Comparison of ENCODE assay signal across 8 cellular contexts in the genomic region with DNA sequence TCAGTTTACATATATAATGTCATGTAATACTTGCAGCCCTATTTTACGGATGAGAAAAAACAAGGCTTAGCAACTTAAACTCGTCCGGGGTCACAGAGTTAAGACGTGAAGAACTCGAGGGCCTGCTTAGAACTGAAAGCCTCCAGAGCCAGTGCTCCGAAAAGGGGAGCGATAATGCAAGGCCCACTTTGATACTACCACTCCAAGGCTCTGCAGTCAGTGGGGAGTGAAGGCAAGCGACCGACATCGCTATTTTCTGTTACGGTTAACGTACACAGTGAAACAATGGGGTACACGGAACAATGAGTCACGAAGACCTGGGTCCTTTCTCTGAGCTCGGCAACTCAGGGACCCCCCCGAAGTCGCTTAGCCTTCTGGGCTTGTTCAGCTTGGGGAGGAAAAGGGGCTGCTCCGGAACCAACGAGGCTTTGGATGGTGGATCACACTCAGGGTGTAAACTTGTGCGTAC. TPM values are rescaled to one million over a fixed set of nuclear protein-coding genes. Genes with fewer than 3 reads are reported as not detected.
DNase-seq lines count a peak whose midpoint lies in the region; ATAC-seq, FAIRE-seq and TF ChIP-seq lines count a peak whose summit lies in the region.

No MANE protein-coding gene starts in this region.

- TF ChIP-seq CTCF in astrocyte of the cerebellum (IDR thresholded peaks at IDR 0.05; ENCODE audit: low read depth, low read length, missing control alignments) (no peak), HepG2 (CRISPR knock-in tag; IDR thresholded peaks at IDR 0.05) (no peak), tibial artery (IDR thresholded peaks at IDR 0.05) (no peak)

- H4K20me1 ChIP-seq in HepG2 (ENCODE audit: insufficient read depth, low read length), result peaks cover 5% of the 10 kb centered on the region; the same call in 1 of the 2 replicates

- no peak for TF ChIP-seq POLR2A in HepG2 (IDR thresholded peaks at IDR 0.05; ENCODE audit: insufficient read depth in 1 of 2, low read depth in 2 of 2, low read length in 2 of 2)

- no peak for TF ChIP-seq RAD21 in HepG2 (CRISPR knock-in tag; IDR thresholded peaks at IDR 0.05)

- peak overlapping the region; percentile 87 for H3K4me2 ChIP-seq in HepG2 (ENCODE audit: low read depth, low read length)

- H3K27ac Mint-ChIP-seq in activated CD4-positive, alpha-beta T cell treated with anti-CD3 and anti-CD28 coated beads, Interleukin-2, amount 10 ng/mL, durations not matched to agents 7 days and 5 days, result peak overlapping the region; percentile 99

- H3K4me3 ChIP-seq in HUES6 (ENCODE audit: low read depth, low read length) (peak overlapping the region; percentile 93), astrocyte of the cerebellum (ENCODE audit: low read depth, low read length) (peak overlapping the region; percentile 89), HepG2 (replicated peaks in 1 of 3; ENCODE audit: insufficient read depth in 1 of 3, low read depth in 2 of 3, low read length in 3 of 3) (peak overlapping the region; percentile 69 to 88 (median 73)), tibial artery (peak overlapping the region; percentile 88 to 94)

- no TSS peak for BruUV-seq in HepG2 (replicated peaks; lab: Mats Ljungman, UMichigan)

- FAIRE-seq in HepG2 (lab: Jason Lieb, UNC), result no peak

- H3K9ac ChIP-seq in HUES6 (ENCODE audit: low read length) (peak overlapping the region; percentile 96), HepG2 (ENCODE audit: insufficient read depth, low read depth, low read length) (peak overlapping the region; percentile 87)

- peaks cover 4% of the 10 kb centered on the region for H3K27me3 Mint-ChIP-seq in activated CD4-positive, alpha-beta T cell treated with anti-CD3 and anti-CD28 coated beads, Interleukin-2, amount 10 ng/mL, durations not matched to agents 7 days and 5 days

- ATAC-seq in HepG2, result peak; percentile 31

- H3K4me1 ChIP-seq in HUES6 (ENCODE audit: control insufficient read depth, insufficient read depth, low read length) (peaks cover 8% of the 10 kb centered on the region; the same call in 1 of the 2 replicates), HepG2 (ENCODE audit: insufficient read depth, low read length) (peaks cover 24% of the 10 kb centered on the region), tibial artery (peaks cover 0 to 23% (median 16%) of the 10 kb centered on the region in 4 donors)

- H2AFZ ChIP-seq in HepG2 (ENCODE audit: low read length), result no peak overlapping the region

- 1% methylated on average over 17 of the region's 20 CpGs for WGBS in HepG2 (ENCODE audit: low lambda C conversion rate)

- POLR2A ChIA-PET in activated CD4-positive, alpha-beta T cell treated with anti-CD3 and anti-CD28 coated beads, Interleukin-2, amount 10 ng/mL, durations not matched to agents 7 days and 5 days (lab: Charles Lee), result no interaction called here
- POLR2A ChIA-PET in HepG2 (lab: Yijun Ruan, JAX), result interaction anchor here (0.7 to 2.0 kb wide), 7 partner anchors 9 to 336 kb away, joined by 3 to 14 read pairs (median 4); a partner anchor contains a TSS

- H3K79me2 ChIP-seq in HepG2 (ENCODE audit: insufficient read depth, low read length), result peaks cover 51% of the 10 kb centered on the region

- in situ Hi-C loops in astrocyte of the cerebellum (cut with HindIII; ENCODE audit: low sequenced_read_pairs), result no loop called here
- in situ Hi-C loops in HepG2 (cut with HindIII; ENCODE audit: extremely low pct_ligation_motif_present, low pct_unique_long_range_greater_than_20kb), result loop anchor here (5.0 to 25.0 kb wide), 2 partner anchors 331 to 561 kb away; no protein-coding TSS in a partner anchor

- no peaks in the 10 kb centered on the region for H3K9me3 ChIP-seq in HUES6 (ENCODE audit: control insufficient read depth, insufficient read depth, low read depth, low read length)
- no peaks in the 10 kb centered on the region for H3K9me3 ChIP-seq in HepG2 (ENCODE audit: low read length)
- no peaks in the 10 kb centered on the region for H3K9me3 ChIP-seq in tibial artery

- CTCF ChIA-PET in activated CD4-positive, alpha-beta T cell treated with anti-CD3 and anti-CD28 coated beads, Interleukin-2, amount 10 ng/mL, durations not matched to agents 7 days and 5 days (lab: Charles Lee), result interaction anchor here (0.9 to 2.6 kb wide), 17 partner anchors 9 to 543 kb away, joined by 3 to 13 read pairs (median 4); a partner anchor contains a TSS
- CTCF ChIA-PET in HepG2 (lab: Yijun Ruan, JAX; ENCODE audit: low intra/inter-chr PET ratio, low total read pairs), result interaction anchor here (3.9 kb wide), 1 partner anchor 332 kb away, joined by 53 read pairs; no protein-coding TSS in a partner anchor

- peaks cover 9% of the 10 kb centered on the region for H3K36me3 Mint-ChIP-seq in activated CD4-positive, alpha-beta T cell treated with anti-CD3 and anti-CD28 coated beads, Interleukin-2, amount 10 ng/mL, durations not matched to agents 7 days and 5 days (ENCODE audit: low read depth)

- TF ChIP-seq EP300 in HepG2 (IDR thresholded peaks at IDR 0.05; ENCODE audit: low read depth in 2 of 2, low read length in 2 of 2) (no peak), HepG2 (CRISPR knock-in tag; IDR thresholded peaks at IDR 0.05; ENCODE audit: borderline replicate concordance) (no peak)

- peak overlapping the region; percentile 96 for H3K27ac ChIP-seq in HUES6 (ENCODE audit: low read depth, low read length)
- peak overlapping the region; percentile 86 for H3K27ac ChIP-seq in HepG2 (ENCODE audit: extremely low read length, insufficient read depth, low read length)
- H3K27ac ChIP-seq in tibial artery, result peak overlapping the region; percentile 98

- intact Hi-C loops in HepG2 (cut with micrococcal nuclease; ENCODE audit: unreplicated experiment) (loop anchor here (2.0 to 5.0 kb wide), 4 partner anchors 51 to 542 kb away; no protein-coding TSS in a partner anchor), tibial artery (cut with DNase I; ENCODE audit: low total_unique reads) (loop anchor here (1.0 kb wide), 1 partner anchor 326 kb away; no protein-coding TSS in a partner anchor)

- H3K27me3 ChIP-seq in HUES6 (ENCODE audit: control insufficient read depth, insufficient read depth, low read length), result peaks cover 17% of the 10 kb centered on the region; the same call in 1 of the 2 replicates
- H3K27me3 ChIP-seq in HepG2 (ENCODE audit: control insufficient read depth in 1 of 2, insufficient read depth in 2 of 2, low read length in 2 of 2), result no peaks in the 10 kb centered on the region; a peak in 1 of 5 replicates
- H3K27me3 ChIP-seq in tibial artery, result no peaks in the 10 kb centered on the region

- H3K36me3 ChIP-seq in HUES6 (ENCODE audit: control insufficient read depth, insufficient read depth, low read length), result no peaks in the 10 kb centered on the region
- no peaks in the 10 kb centered on the region for H3K36me3 ChIP-seq in HepG2 (replicated peaks in 1 of 2; ENCODE audit: control insufficient read depth in 1 of 2, insufficient read depth in 2 of 2, low read length in 2 of 2)
- H3K36me3 ChIP-seq in tibial artery, result no peaks in the 10 kb centered on the region

- no peak for DNase-seq in activated CD4-positive, alpha-beta T cell treated with anti-CD3 and anti-CD28 coated beads, Interleukin-2, amount 10 ng/mL, durations not matched to agents 7 days and 5 days
- no peak for DNase-seq in activated CD4-positive, alpha-beta T cell treated with anti-CD3 and anti-CD28 coated beads, Interleukin-2, amount 50 U/mL, for 1 hour
- DNase-seq in astrocyte of the cerebellum (ENCODE audit: low read depth) (no peak), HepG2 (ENCODE audit: low spot score) (no peak), tibial artery (no peak), pons (ENCODE audit: low spot score) (no peak), UCSD-AML1 (lab: John Stamatoyannopoulos, UW; ENCODE audit: unreplicated experiment) (no peak)

- H3K4me3 Mint-ChIP-seq in activated CD4-positive, alpha-beta T cell treated with anti-CD3 and anti-CD28 coated beads, Interleukin-2, amount 10 ng/mL, durations not matched to agents 7 days and 5 days, result peak overlapping the region; percentile 98

- H3K4me1 Mint-ChIP-seq in activated CD4-positive, alpha-beta T cell treated with anti-CD3 and anti-CD28 coated beads, Interleukin-2, amount 10 ng/mL, durations not matched to agents 7 days and 5 days, result peaks cover 36% of the 10 kb centered on the region

- no peaks in the 10 kb centered on the region for H3K9me3 Mint-ChIP-seq in activated CD4-positive, alpha-beta T cell treated with anti-CD3 and anti-CD28 coated beads, Interleukin-2, amount 10 ng/mL, durations not matched to agents 7 days and 5 days

TF ChIP-seq in HepG2, 621 proteins besides CTCF, POLR2A, EP300 and RAD21 (continues in another document):
- TF ChIP-seq JUND (CRISPR knock-in tag; IDR thresholded peaks at IDR 0.05) (0 out of 2 replicates have a peak, but pooled peaks have one; percentile 19), ZNF556 (CRISPR knock-in tag; IDR thresholded peaks at IDR 0.05; ENCODE audit: borderline replicate concordance) (0 out of 2 replicates have a peak, but pooled peaks have one; percentile 4), ZNF572 (CRISPR knock-in tag; IDR thresholded peaks at IDR 0.05) (no peak)

RNA-seq across cellular contexts. Expression of a gene that starts 1.0 kb away (rescaled TPM):
- total RNA-seq in activated CD4-positive, alpha-beta T cell treated with anti-CD3 and anti-CD28 coated beads, Interleukin-2, amount 10 ng/mL, durations not matched to agents 7 days and 5 days, result 10 to 100 TPM; 40.1 to 49.8 TPM
- 70.6 and 115 TPM in 2 replicates for total RNA-seq in HepG2 (2016; rRNA removed; fragmentation: Illumina TruSeq; extraction: Trizol)
- total RNA-seq in HepG2 (2016; cell fraction: cytosol; rRNA removed; fragmentation: Illumina TruSeq; extraction: Trizol; ENCODE audit: low read depth), result 24.6 and 24.8 TPM in 2 replicates
- total RNA-seq in HepG2 (2016; cell fraction: insoluble cytoplasmic fraction; rRNA removed; fragmentation: Illumina TruSeq; extraction: Trizol), result 69.7 and 111 TPM in 2 replicates
- total RNA-seq in HepG2 (2016; cell fraction: membrane; rRNA removed; fragmentation: Illumina TruSeq; extraction: Trizol), result 32.2 and 33.8 TPM in 2 replicates
- 56.8 and 65.8 TPM in 2 replicates for total RNA-seq in HepG2 (2016; cell fraction: nucleus; rRNA removed; fragmentation: Illumina TruSeq; extraction: Trizol)
- polyA plus RNA-seq in HepG2 (2011; rRNA removed), result 30.4 and 44.2 TPM in 2 replicates
- 21.1 and 23.7 TPM in 2 replicates for polyA plus RNA-seq in HepG2 (2011; cell fraction: cytosol; rRNA removed)
- polyA plus RNA-seq in HepG2 (2011; cell fraction: nucleus; rRNA removed), result 22.6 and 27.9 TPM in 2 replicates
- polyA plus RNA-seq in HepG2 (2012), result 27.0 and 31.7 TPM in 2 replicates
- polyA plus RNA-seq in HepG2 (2016; cell fraction: cytosol; fragmentation: Illumina TruSeq; extraction: Trizol; ENCODE audit: low read depth), result 21.8 and 22.0 TPM in 2 replicates
- 89.5 and 107 TPM in 2 replicates for polyA plus RNA-seq in HepG2 (2016; cell fraction: insoluble cytoplasmic fraction; fragmentation: Illumina TruSeq; extraction: Trizol; ENCODE audit: low read depth)
- polyA plus RNA-seq in HepG2 (2016; cell fraction: membrane; fragmentation: Illumina TruSeq; extraction: Trizol; ENCODE audit: low read depth), result 25.6 TPM in 2 replicates
- 42.7 and 46.9 TPM in 2 replicates for polyA plus RNA-seq in HepG2 (2016; cell fraction: nucleus; fragmentation: Illumina TruSeq; extraction: Trizol; ENCODE audit: insufficient read depth, low read depth)
- 40.9 and 61.3 TPM in 2 replicates for polyA minus RNA-seq in HepG2 (2011; rRNA and poly(A)+ RNA removed; ENCODE audit: low replicate concordance)
- 22.9 and 50.5 TPM in 2 replicates for polyA minus RNA-seq in HepG2 (2011; cell fraction: cytosol; rRNA and poly(A)+ RNA removed)
- polyA minus RNA-seq in HepG2 (2011; cell fraction: nucleus; rRNA and poly(A)+ RNA removed), result 103 and 129 TPM in 2 replicates
